ENCODE assay signal across 1 cellular context in the genomic region with DNA sequence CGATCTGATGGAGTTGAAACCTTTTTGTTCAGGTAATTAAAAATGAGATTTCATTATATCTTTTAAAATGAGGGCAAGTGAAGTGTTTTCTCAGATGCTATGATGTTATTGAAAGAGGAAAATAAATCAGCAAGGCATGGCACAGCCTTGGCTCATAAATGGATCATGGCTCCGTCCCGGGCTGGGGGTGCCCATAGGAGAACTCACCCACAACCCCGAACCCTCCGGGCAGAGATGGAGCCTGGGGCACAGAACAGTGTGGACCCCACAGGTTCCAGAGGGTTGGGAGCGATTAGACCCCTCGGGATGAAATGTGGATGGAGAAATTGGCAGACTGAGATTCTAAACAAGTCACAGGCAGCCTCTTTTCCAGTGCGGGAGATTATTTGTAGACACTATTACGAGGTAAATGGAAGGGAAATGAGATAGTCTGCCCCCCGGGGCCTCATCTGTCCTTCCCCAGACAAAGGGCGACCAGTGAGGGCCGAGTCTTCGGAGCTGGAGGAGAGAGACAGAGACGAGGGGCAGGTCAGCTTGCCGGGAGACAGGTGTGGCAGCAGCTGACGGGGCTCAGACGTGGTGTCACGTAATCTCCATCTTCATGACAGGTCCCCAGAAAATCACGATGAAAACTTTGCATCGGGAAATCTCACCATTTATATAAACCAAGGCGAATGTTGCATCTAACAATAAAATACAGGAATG.
TF ChIP-seq lines count a peak whose summit lies in the region.

No MANE protein-coding gene starts in this region.

TF ChIP-seq in GM23338, 12 proteins besides CTCF, POLR2A, EP300 and RAD21:
- TF ChIP-seq, protein P1, sequence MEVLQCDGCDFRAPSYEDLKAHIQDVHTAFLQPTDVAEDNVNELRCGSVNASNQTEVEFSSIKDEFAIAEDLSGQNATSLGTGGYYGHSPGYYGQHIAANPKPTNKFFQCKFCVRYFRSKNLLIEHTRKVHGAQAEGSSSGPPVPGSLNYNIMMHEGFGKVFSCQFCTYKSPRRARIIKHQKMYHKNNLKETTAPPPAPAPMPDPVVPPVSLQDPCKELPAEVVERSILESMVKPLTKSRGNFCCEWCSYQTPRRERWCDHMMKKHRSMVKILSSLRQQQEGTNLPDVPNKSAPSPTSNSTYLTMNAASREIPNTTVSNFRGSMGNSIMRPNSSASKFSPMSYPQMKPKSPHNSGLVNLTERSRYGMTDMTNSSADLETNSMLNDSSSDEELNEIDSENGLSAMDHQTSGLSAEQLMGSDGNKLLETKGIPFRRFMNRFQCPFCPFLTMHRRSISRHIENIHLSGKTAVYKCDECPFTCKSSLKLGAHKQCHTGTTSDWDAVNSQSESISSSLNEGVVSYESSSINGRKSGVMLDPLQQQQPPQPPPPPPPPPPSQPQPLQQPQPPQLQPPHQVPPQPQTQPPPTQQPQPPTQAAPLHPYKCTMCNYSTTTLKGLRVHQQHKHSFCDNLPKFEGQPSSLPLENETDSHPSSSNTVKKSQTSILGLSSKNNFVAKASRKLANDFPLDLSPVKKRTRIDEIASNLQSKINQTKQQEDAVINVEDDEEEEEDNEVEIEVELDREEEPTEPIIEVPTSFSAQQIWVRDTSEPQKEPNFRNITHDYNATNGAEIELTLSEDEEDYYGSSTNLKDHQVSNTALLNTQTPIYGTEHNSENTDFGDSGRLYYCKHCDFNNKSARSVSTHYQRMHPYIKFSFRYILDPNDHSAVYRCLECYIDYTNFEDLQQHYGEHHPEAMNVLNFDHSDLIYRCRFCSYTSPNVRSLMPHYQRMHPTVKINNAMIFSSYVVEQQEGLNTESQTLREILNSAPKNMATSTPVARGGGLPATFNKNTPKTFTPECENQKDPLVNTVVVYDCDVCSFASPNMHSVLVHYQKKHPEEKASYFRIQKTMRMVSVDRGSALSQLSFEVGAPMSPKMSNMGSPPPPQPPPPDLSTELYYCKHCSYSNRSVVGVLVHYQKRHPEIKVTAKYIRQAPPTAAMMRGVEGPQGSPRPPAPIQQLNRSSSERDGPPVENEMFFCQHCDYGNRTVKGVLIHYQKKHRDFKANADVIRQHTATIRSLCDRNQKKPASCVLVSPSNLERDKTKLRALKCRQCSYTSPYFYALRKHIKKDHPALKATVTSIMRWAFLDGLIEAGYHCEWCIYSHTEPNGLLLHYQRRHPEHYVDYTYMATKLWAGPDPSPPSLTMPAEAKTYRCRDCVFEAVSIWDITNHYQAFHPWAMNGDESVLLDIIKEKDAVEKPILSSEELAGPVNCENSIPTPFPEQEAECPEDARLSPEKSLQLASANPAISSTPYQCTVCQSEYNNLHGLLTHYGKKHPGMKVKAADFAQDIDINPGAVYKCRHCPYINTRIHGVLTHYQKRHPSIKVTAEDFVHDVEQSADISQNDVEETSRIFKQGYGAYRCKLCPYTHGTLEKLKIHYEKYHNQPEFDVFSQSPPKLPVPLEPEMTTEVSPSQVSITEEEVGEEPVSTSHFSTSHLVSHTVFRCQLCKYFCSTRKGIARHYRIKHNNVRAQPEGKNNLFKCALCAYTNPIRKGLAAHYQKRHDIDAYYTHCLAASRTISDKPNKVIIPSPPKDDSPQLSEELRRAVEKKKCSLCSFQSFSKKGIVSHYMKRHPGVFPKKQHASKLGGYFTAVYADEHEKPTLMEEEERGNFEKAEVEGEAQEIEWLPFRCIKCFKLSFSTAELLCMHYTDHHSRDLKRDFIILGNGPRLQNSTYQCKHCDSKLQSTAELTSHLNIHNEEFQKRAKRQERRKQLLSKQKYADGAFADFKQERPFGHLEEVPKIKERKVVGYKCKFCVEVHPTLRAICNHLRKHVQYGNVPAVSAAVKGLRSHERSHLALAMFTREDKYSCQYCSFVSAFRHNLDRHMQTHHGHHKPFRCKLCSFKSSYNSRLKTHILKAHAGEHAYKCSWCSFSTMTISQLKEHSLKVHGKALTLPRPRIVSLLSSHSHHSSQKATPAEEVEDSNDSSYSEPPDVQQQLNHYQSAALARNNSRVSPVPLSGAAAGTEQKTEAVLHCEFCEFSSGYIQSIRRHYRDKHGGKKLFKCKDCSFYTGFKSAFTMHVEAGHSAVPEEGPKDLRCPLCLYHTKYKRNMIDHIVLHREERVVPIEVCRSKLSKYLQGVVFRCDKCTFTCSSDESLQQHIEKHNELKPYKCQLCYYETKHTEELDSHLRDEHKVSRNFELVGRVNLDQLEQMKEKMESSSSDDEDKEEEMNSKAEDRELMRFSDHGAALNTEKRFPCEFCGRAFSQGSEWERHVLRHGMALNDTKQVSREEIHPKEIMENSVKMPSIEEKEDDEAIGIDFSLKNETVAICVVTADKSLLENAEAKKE (CRISPR knock-in tag; IDR thresholded peaks at IDR 0.05): no peak
- TF ChIP-seq POLR2AphosphoS5 (IDR thresholded peaks at IDR 0.05; ENCODE audit: low read depth) (no peak), ZNF331 (CRISPR knock-in tag; IDR thresholded peaks at IDR 0.05; ENCODE audit: low read depth) (no peak), STAT1 (IDR thresholded peaks at IDR 0.05; ENCODE audit: unreplicated experiment) (no peak), ZNF114 (CRISPR knock-in tag; IDR thresholded peaks at IDR 0.05) (no peak), JUNB (IDR thresholded peaks at IDR 0.05; ENCODE audit: unreplicated experiment) (no peak)
- TF ChIP-seq, protein P2, sequence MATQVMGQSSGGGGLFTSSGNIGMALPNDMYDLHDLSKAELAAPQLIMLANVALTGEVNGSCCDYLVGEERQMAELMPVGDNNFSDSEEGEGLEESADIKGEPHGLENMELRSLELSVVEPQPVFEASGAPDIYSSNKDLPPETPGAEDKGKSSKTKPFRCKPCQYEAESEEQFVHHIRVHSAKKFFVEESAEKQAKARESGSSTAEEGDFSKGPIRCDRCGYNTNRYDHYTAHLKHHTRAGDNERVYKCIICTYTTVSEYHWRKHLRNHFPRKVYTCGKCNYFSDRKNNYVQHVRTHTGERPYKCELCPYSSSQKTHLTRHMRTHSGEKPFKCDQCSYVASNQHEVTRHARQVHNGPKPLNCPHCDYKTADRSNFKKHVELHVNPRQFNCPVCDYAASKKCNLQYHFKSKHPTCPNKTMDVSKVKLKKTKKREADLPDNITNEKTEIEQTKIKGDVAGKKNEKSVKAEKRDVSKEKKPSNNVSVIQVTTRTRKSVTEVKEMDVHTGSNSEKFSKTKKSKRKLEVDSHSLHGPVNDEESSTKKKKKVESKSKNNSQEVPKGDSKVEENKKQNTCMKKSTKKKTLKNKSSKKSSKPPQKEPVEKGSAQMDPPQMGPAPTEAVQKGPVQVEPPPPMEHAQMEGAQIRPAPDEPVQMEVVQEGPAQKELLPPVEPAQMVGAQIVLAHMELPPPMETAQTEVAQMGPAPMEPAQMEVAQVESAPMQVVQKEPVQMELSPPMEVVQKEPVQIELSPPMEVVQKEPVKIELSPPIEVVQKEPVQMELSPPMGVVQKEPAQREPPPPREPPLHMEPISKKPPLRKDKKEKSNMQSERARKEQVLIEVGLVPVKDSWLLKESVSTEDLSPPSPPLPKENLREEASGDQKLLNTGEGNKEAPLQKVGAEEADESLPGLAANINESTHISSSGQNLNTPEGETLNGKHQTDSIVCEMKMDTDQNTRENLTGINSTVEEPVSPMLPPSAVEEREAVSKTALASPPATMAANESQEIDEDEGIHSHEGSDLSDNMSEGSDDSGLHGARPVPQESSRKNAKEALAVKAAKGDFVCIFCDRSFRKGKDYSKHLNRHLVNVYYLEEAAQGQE (IDR thresholded peaks at IDR 0.05; ENCODE audit: unreplicated experiment): no peak
- TF ChIP-seq, protein P3, sequence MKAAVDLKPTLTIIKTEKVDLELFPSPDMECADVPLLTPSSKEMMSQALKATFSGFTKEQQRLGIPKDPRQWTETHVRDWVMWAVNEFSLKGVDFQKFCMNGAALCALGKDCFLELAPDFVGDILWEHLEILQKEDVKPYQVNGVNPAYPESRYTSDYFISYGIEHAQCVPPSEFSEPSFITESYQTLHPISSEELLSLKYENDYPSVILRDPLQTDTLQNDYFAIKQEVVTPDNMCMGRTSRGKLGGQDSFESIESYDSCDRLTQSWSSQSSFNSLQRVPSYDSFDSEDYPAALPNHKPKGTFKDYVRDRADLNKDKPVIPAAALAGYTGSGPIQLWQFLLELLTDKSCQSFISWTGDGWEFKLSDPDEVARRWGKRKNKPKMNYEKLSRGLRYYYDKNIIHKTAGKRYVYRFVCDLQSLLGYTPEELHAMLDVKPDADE (IDR thresholded peaks at IDR 0.05): no peak
